Comparison of ENCODE assay signal across 8 cellular contexts in the genomic region with DNA sequence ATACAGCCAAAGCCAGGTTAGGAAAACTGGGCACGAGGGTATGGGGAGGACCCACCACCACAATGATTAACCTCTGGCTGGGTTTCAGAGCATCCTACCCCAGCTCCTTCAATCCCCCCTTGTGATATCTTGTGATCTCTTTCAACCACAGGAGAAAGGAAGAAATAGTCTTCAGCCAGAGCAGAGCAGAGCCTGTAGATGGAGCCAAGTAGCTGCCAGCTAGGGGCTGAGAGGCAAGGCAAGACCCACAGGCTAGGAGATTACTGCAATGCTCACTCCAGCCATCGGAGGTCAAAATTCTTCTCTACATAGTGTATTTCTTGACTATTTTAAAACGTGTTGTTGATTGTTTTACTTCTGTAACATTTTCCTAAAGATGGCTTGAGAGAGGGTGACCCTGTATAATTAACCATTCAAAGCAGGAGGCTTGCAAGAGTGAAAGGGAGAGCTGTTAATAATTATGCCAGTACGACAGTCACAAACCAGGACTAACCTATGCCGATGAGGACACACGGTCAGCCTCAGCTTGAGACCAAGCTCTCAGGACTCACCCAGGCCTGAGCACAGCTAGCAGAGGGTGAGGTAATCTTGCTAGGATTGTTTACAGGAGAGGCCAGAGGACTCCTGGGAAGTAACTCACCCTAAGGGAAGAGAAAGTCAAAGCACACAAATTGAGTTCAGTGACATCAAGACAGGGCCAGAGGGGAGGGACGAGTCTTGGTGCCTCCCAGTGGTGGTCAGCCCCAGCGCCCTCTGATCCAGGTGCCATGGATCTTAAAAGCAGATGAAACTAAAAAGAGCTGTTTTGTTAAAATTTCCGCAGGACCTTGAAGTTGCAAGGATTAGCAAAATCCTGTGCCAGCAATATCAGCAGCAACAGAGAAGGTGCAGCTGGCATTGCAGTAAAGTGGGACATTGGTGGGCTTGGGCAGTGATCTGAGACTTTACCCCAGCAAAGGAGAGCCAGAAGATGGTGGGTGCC. TPM values are rescaled to one million over a fixed set of nuclear protein-coding genes. Genes with fewer than 3 reads are reported as not detected.
A peak's percentile ranks its signal among the peaks of the same experiment; 100 is the strongest.
DNase-seq lines count a peak whose midpoint lies in the region; ATAC-seq and TF ChIP-seq lines count a peak whose summit lies in the region.

No MANE protein-coding gene starts in this region.

- no peaks in the 10 kb centered on the region for H3K9me3 ChIP-seq in cardiac muscle cell (ENCODE audit: low read depth)

- TF ChIP-seq CTCF in cardiac muscle cell (IDR thresholded peaks at IDR 0.05; ENCODE audit: low read depth, low read length) (peak; percentile 75), progenitor cell of endocrine pancreas (IDR thresholded peaks at IDR 0.05; ENCODE audit: unreplicated experiment) (peak; percentile 52)

- no peak overlapping the region for H3K4me3 ChIP-seq in cardiac muscle cell

- no peaks in the 10 kb centered on the region for H3K36me3 Mint-ChIP-seq in progenitor cell of endocrine pancreas (ENCODE audit: insufficient read depth)

- H3K36me3 ChIP-seq in cardiac muscle cell = no peaks in the 10 kb centered on the region

- H3K27ac ChIP-seq in cardiac muscle cell = peak overlapping the region; percentile 3

- no peaks in the 10 kb centered on the region for H3K27me3 Mint-ChIP-seq in progenitor cell of endocrine pancreas

- H3K27me3 ChIP-seq in cardiac muscle cell = no peaks in the 10 kb centered on the region

- peak overlapping the region; percentile 93 for H3K27ac Mint-ChIP-seq in progenitor cell of endocrine pancreas

- ATAC-seq in HG02852 (IDR thresholded peaks at IDR 0.05; ENCODE audit: unreplicated experiment) (peak; percentile 56), HG03095 (IDR thresholded peaks at IDR 0.05; ENCODE audit: unreplicated experiment) (no peak)

- H3K9me3 Mint-ChIP-seq in progenitor cell of endocrine pancreas (ENCODE audit: low read depth) = no peaks in the 10 kb centered on the region

- no peak overlapping the region for H3K4me3 Mint-ChIP-seq in progenitor cell of endocrine pancreas (ENCODE audit: low read depth)

- peak; percentile 20 for DNase-seq in NCI-H2171 treated with DMSO at 0.1 percent for 48 hours (lab: John Stamatoyannopoulos, UW)
- DNase-seq in NCI-H2171 (lab: John Stamatoyannopoulos, UW) = no peak
- peak; percentile 54 for DNase-seq in NCI-H524 treated with DMSO at 0.1 percent for 48 hours (lab: John Stamatoyannopoulos, UW)
- peak; percentile 25 for DNase-seq in activated naive CD4-positive, alpha-beta T cell treated with anti-CD3 and anti-CD28 coated beads, Interleukin-2, amount 50 U/mL, for 16 hours
- peak; percentile 75 to 83 for DNase-seq in cardiac muscle cell (ENCODE audit: low read depth in 1 of 2, low spot score in 1 of 2)
- DNase-seq in progenitor cell of endocrine pancreas (ENCODE audit: low spot score, unreplicated experiment) = no peak

- peaks cover 34% of the 10 kb centered on the region for H3K4me1 Mint-ChIP-seq in progenitor cell of endocrine pancreas (ENCODE audit: low read depth)

- H3K4me1 ChIP-seq in cardiac muscle cell (ENCODE audit: low read depth) = no peaks in the 10 kb centered on the region

RNA-seq across cellular contexts. Expression of gene CDKN3, which starts 29.8 kb away (rescaled TPM):
- total RNA-seq in cardiac muscle cell = 13.9 and 43.9 TPM in 2 replicates
- polyA plus RNA-seq in cardiac muscle cell = 19.6 and 128 TPM in 2 replicates
- total RNA-seq in progenitor cell of endocrine pancreas = 20.2 and 20.5 TPM in 2 replicates

Comparison
In these comparisons a context has a peak if more than half of its experiments do, and no peak if none do; other contexts are left out.
1. DNase-seq: peak in NCI-H2171 treated with DMSO at 0.1 percent for 48 hours (single experiment), NCI-H524 treated with DMSO at 0.1 percent for 48 hours (single experiment), activated naive CD4-positive, alpha-beta T cell treated with anti-CD3 and anti-CD28 coated beads, Interleukin-2, amount 50 U/mL, for 16 hours (single experiment) and cardiac muscle cell (2 of 2); none in NCI-H2171 (single experiment) and progenitor cell of endocrine pancreas (single experiment).